Comparison of ENCODE assay signal across 30 cellular contexts in genomic region chr4:31968842-31969241, GRCh38.
"Had no signal": no experiment of that assay in that cellular context is flagged by ENCODE, and none has a peak within 500 bp of the region (broad histone marks: within the 10 kb centered on the region; RNA-seq: fewer than 3 reads in every experiment).

No MANE protein-coding gene starts in this region.

- H3K27ac Mint-ChIP-seq: activated CD8-positive, alpha-beta memory T cell treated with anti-CD3 and anti-CD28 coated beads, Interleukin-2, amount 10 ng/mL, durations not matched to agents 7 days and 5 days; activated CD8-positive, alpha-beta T cell treated with anti-CD3 and anti-CD28 coated beads for 36 hours; activated naive CD4-positive, alpha-beta T cell treated with anti-CD3 and anti-CD28 coated beads, Interleukin-2, amount 50 U/mL, for 24 hours; activated T-cell treated with anti-CD3 and anti-CD28 coated beads, Interleukin-2, amount 50 U/mL, for 24 hours; activated T-helper 1 cell treated with anti-CD3 and anti-CD28 coated beads, Interleukin-12 subunit alpha, Interleukin-12 subunit beta, Interleukin-2, Interleukin-4 antibody, amounts not matched to agents 30 ng/mL and 10 ng/mL and 1 ng/mL, durations not matched to agents 14 hours and 24 hours and 36 hours; T-cell had no signal

- DNase-seq: activated CD4-positive, alpha-beta T cell treated with anti-CD3 and anti-CD28 coated beads for 4 hours; activated CD8-positive, alpha-beta memory T cell treated with anti-CD3 and anti-CD28 coated beads, Interleukin-2, amount 10 ng/mL, durations not matched to agents 7 days and 5 days; activated CD8-positive, alpha-beta T cell treated with anti-CD3 and anti-CD28 coated beads for 36 hours; activated effector memory CD4-positive, alpha-beta T cell treated with Interleukin-2 at 50 U/mL for 16 hours; activated naive CD4-positive, alpha-beta T cell; activated T-cell treated with anti-CD3 and anti-CD28 coated beads, Interleukin-2, amount 50 U/mL, for 24 hours; aorta; caudate nucleus; colonic mucosa; Karpas-422; MM.1S; NCI-H1105 treated with DMSO at 0.1 percent for 48 hours; NCI-H1436 treated with DMSO at 0.1 percent for 48 hours; NCI-H187; NCI-H2081; NCI-H510A treated with DMSO at 0.1 percent for 48 hours; NCI-H69; NK-92 treated with Interleukin-12 subunit alpha and Interleukin-12 subunit beta, amount 100 ng/mL, for 24 hours; OCI-M1; RPMI8226; SK-N-SH; T-cell; T-helper 2 cell; T1000 had no signal

- H3K27me3 Mint-ChIP-seq: activated CD8-positive, alpha-beta memory T cell treated with anti-CD3 and anti-CD28 coated beads, Interleukin-2, amount 10 ng/mL, durations not matched to agents 7 days and 5 days; activated CD8-positive, alpha-beta T cell treated with anti-CD3 and anti-CD28 coated beads for 36 hours; activated naive CD4-positive, alpha-beta T cell treated with anti-CD3 and anti-CD28 coated beads, Interleukin-2, amount 50 U/mL, for 24 hours; activated T-cell treated with anti-CD3 and anti-CD28 coated beads, Interleukin-2, amount 50 U/mL, for 24 hours; T-cell had no signal

- H3K4me1 ChIP-seq: breast epithelium, colonic mucosa had no signal

- H3K4me2 ChIP-seq: SK-N-SH had no signal

- H3K36me3 Mint-ChIP-seq: activated CD8-positive, alpha-beta memory T cell treated with anti-CD3 and anti-CD28 coated beads, Interleukin-2, amount 10 ng/mL, durations not matched to agents 7 days and 5 days; activated naive CD4-positive, alpha-beta T cell treated with anti-CD3 and anti-CD28 coated beads, Interleukin-2, amount 50 U/mL, for 24 hours; T-cell had no signal

- H3K4me3 Mint-ChIP-seq: activated CD8-positive, alpha-beta memory T cell treated with anti-CD3 and anti-CD28 coated beads, Interleukin-2, amount 10 ng/mL, durations not matched to agents 7 days and 5 days; activated CD8-positive, alpha-beta T cell treated with anti-CD3 and anti-CD28 coated beads for 36 hours; activated naive CD4-positive, alpha-beta T cell treated with anti-CD3 and anti-CD28 coated beads, Interleukin-2, amount 50 U/mL, for 24 hours; activated T-cell treated with anti-CD3 and anti-CD28 coated beads, Interleukin-2, amount 50 U/mL, for 24 hours; activated T-helper 1 cell treated with anti-CD3 and anti-CD28 coated beads, Interleukin-12 subunit alpha, Interleukin-12 subunit beta, Interleukin-2, Interleukin-4 antibody, amounts not matched to agents 30 ng/mL and 10 ng/mL and 1 ng/mL, durations not matched to agents 14 hours and 24 hours and 36 hours; T-cell had no signal

- H3K4me1 Mint-ChIP-seq: activated CD8-positive, alpha-beta memory T cell treated with anti-CD3 and anti-CD28 coated beads, Interleukin-2, amount 10 ng/mL, durations not matched to agents 7 days and 5 days; activated naive CD4-positive, alpha-beta T cell treated with anti-CD3 and anti-CD28 coated beads, Interleukin-2, amount 50 U/mL, for 24 hours; T-cell had no signal

- H3K36me3 ChIP-seq: breast epithelium, colonic mucosa had no signal

- ATAC-seq: activated CD4-positive, CD25-positive, alpha-beta regulatory T cell treated with anti-CD3 and anti-CD28 coated beads, Interleukin-2, amount 50 U/mL, for 24 hours; activated CD8-positive, alpha-beta memory T cell treated with anti-CD3 and anti-CD28 coated beads, Interleukin-2, amount 10 ng/mL, durations not matched to agents 7 days and 5 days; activated CD8-positive, alpha-beta T cell treated with anti-CD3 and anti-CD28 coated beads for 36 hours; Panc1; Right ventricle myocardium inferior; T-cell had no signal

- H3K9me3 ChIP-seq: breast epithelium, colonic mucosa, SK-N-SH had no signal

- H3K27ac ChIP-seq: breast epithelium, colonic mucosa had no signal

- H3K27me3 ChIP-seq: breast epithelium, colonic mucosa had no signal

- H3K4me3 ChIP-seq: breast epithelium, colonic mucosa had no signal

- H3K9ac ChIP-seq: SK-N-SH had no signal
